In the genomic region with DNA sequence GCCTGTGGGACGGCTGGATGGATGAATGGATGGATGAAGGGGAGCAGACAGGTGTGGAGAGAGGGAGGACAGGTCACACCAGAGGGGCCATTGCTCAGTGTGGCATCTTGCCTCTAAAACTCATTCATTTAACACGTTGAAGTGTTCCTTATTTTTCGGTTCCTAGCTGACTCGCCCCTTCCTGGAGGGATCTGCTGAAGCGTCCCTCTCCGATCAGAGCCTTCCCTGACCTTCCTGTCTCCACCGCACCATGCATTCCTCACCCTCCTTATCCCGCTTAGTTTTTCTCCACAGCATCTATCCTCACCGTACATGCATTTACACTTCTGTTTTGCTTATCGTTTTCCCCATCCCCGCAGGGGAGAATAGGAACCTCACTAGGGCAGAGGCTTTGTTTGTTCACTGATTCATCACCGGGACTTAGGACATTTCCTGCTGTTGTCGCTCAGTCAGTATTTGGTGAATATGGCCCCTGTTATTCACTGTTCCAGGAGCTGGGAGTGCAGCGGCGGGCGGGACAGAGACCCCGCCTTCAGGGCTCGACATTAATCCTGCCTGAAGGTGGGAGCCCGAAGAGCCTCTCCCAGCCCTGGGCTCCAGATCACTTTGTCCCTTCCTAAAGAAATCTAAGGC, we compare ENCODE assay signal across 7 cellular contexts. TPM values are rescaled to one million over a fixed set of nuclear protein-coding genes. Genes with fewer than 3 reads are reported as not detected.
DNase-seq lines count a peak whose midpoint lies in the region; ATAC-seq and TF ChIP-seq lines count a peak whose summit lies in the region.

No MANE protein-coding gene starts in this region.

- H3K36me3 ChIP-seq in OCI-LY7 (ENCODE audit: insufficient read depth, low read length) (no peaks in the 10 kb centered on the region), muscle layer of duodenum (ENCODE audit: control insufficient read depth in 1 of 2, insufficient read depth in 2 of 2, low read length in 2 of 2) (no peaks in the 10 kb centered on the region)

- H3K4me1 ChIP-seq in OCI-LY7 (ENCODE audit: insufficient read depth, low read length, poor library complexity, severe bottlenecking) (peaks cover 4% of the 10 kb centered on the region), muscle layer of duodenum (ENCODE audit: control insufficient read depth in 1 of 2, insufficient read depth in 2 of 2, low read length in 2 of 2) (peaks cover 0 to 6% of the 10 kb centered on the region in 2 donors)

- no peaks in the 10 kb centered on the region for H3K27me3 ChIP-seq in muscle layer of duodenum (ENCODE audit: low read depth, low read length)

- CTCF ChIA-PET in OCI-LY7 (lab: Charles Lee; ENCODE audit: unreplicated experiment) = interaction anchor here (0.6 to 2.3 kb wide), 17 partner anchors 12 to 474 kb away, joined by 3 to 37 read pairs (median 4); a partner anchor contains a TSS

- peak overlapping the region; percentile 71 for H3K4me3 ChIP-seq in OCI-LY7 (ENCODE audit: low read depth, low read length, poor library complexity, severe bottlenecking)
- H3K4me3 ChIP-seq in muscle layer of duodenum (ENCODE audit: low read depth in 1 of 2, low read length in 2 of 2) = peak overlapping the region; percentile 78 to 83

- ATAC-seq in GM18868 (IDR thresholded peaks at IDR 0.05; ENCODE audit: unreplicated experiment) (peak; percentile 19), HG02852 (IDR thresholded peaks at IDR 0.05; ENCODE audit: unreplicated experiment) (peak; percentile 11)

- POLR2A ChIA-PET in OCI-LY7 (lab: Charles Lee) = interaction anchor here (0.6 to 2.8 kb wide), 11 partner anchors 57 to 387 kb away, joined by 3 to 9 read pairs (median 4); a partner anchor contains a TSS

- H3K9me3 ChIP-seq in OCI-LY7 (ENCODE audit: low read length) = no peaks in the 10 kb centered on the region
- H3K9me3 ChIP-seq in muscle layer of duodenum (ENCODE audit: control insufficient read depth in 1 of 2, low read length in 2 of 2) = no peaks in the 10 kb centered on the region

- peak overlapping the region; percentile 95 for H2AFZ ChIP-seq in OCI-LY7 (ENCODE audit: low read length)

- no peak for DNase-seq in OCI-LY7 (ENCODE audit: low spot score)
- peak; percentile 84 for DNase-seq in dermis blood vessel endothelial cell
- DNase-seq in AG08396 (ENCODE audit: low spot score) = no peak
- DNase-seq in glomerular visceral epithelial cell (ENCODE audit: extremely low spot score) = no peak

- no peak overlapping the region for H3K27ac ChIP-seq in OCI-LY7 (ENCODE audit: low read depth, low read length, poor library complexity, severe bottlenecking)
- H3K27ac ChIP-seq in muscle layer of duodenum (ENCODE audit: low read length) = peak overlapping the region; percentile 90

- BruUV-seq in OCI-LY7 (replicated peaks; lab: Mats Ljungman, UMichigan) = no TSS peak

- no peaks in the 10 kb centered on the region for H3K79me2 ChIP-seq in OCI-LY7 (ENCODE audit: insufficient read depth, low read depth, low read length)

- H4K20me1 ChIP-seq in OCI-LY7 (ENCODE audit: insufficient read depth, low read length) = no peaks in the 10 kb centered on the region

- TF ChIP-seq CTCF in OCI-LY7 (conservative IDR thresholded peaks at IDR 0.05; ENCODE audit: low read length) = no peak

- peak overlapping the region; percentile 93 for H3K4me2 ChIP-seq in OCI-LY7 (ENCODE audit: low read length)

- intact Hi-C loops in OCI-LY7 (cut with micrococcal nuclease; ENCODE audit: unreplicated experiment) = loop anchor here (1.0 to 10.0 kb wide), 4 partner anchors 81 to 850 kb away; a partner anchor contains a TSS

- no peaks in the 10 kb centered on the region for H3K9me2 ChIP-seq in OCI-LY7 (ENCODE audit: insufficient read depth, low read length)

RNA-seq across cellular contexts. Expression of a gene that starts 32.0 kb away (rescaled TPM):
- not detected in 2 replicates for total RNA-seq in OCI-LY7 (2014; rRNA removed; shearing (Covaris generic))
- total RNA-seq in OCI-LY7 (2022) = not detected in 2 replicates
- not detected in 2 replicates for total RNA-seq in dermis blood vessel endothelial cell

RNA-seq across cellular contexts. Expression of a gene that starts 32.0 kb away (rescaled TPM):
- not detected in 2 replicates for total RNA-seq in OCI-LY7 (2014; rRNA removed; shearing (Covaris generic))
- not detected in 2 replicates for total RNA-seq in OCI-LY7 (2022)
- total RNA-seq in dermis blood vessel endothelial cell = under 0.01 TPM in 1 of 2 replicates, not detected in the other
